7 cellular contexts compared by ENCODE assay signal in genomic region chr20:62861732-62862336, GRCh38. TPM values are rescaled to one million over a fixed set of nuclear protein-coding genes. Genes with fewer than 3 reads are reported as not detected.
DNase-seq lines count a peak whose midpoint lies in the region; ATAC-seq and TF ChIP-seq lines count a peak whose summit lies in the region.

Gene TCFL5 (minus strand): TSS chr20:62861822. CDS start chr20:62861670, 152 bp downstream.

- in situ Hi-C loops in GM13977 (cut with MboI; ENCODE audit: low pct_unique_long_range_greater_than_20kb, low sequenced_read_pairs, unreplicated experiment) (no loop called here), mammary epithelial cell (cut with MboI; ENCODE audit: low sequenced_read_pairs in 2 of 2) (no loop called here)

- CTCF ChIA-PET in mammary epithelial cell (lab: Charles Lee; ENCODE audit: low non-redundant PET), result interaction anchor here (0.5 kb wide), 1 partner anchor 193 kb away, joined by 8 read pairs; no protein-coding TSS in a partner anchor

- intact Hi-C loops in mammary epithelial cell (cut with micrococcal nuclease), result no loop called here

- TF ChIP-seq CTCF in GM13977 (IDR thresholded peaks at IDR 0.05; ENCODE audit: extremely low read depth, insufficient read depth, missing control alignments), result no peak
- no peak for TF ChIP-seq CTCF in WI38 (IDR thresholded peaks at IDR 0.05; ENCODE audit: low read depth, low read length)
- no peak for TF ChIP-seq CTCF in mammary epithelial cell (conservative IDR thresholded peaks at IDR 0.05 in 1 of 2, IDR thresholded peaks at IDR 0.05 in 1 of 2; ENCODE audit: extremely low read depth in 1 of 2, insufficient read depth in 1 of 2, low read depth in 1 of 2, low read length in 2 of 2)

- 60% methylated on average over 5 of the region's 69 CpGs for WGBS in mammary epithelial cell (ENCODE audit: low coverage, missing lambda C conversion rate)

- H3K36me3 ChIP-seq in mammary epithelial cell (ENCODE audit: insufficient read depth, low read length), result no peaks in the 10 kb centered on the region

- peak within 1 kb of the TSS; percentile 92 for H2AFZ ChIP-seq in mammary epithelial cell (ENCODE audit: low read depth, low read length)

- H4K20me1 ChIP-seq in mammary epithelial cell (ENCODE audit: insufficient read depth, low read length), result no peaks in the 10 kb centered on the region

- no peaks in the 10 kb centered on the region for H3K9me3 ChIP-seq in mammary epithelial cell (replicated peaks; ENCODE audit: insufficient read depth, low read length)

- H3K4me3 ChIP-seq in WI38 (ENCODE audit: low read depth, low read length) (peak within 1 kb of the TSS; percentile 60), mammary epithelial cell (replicated peaks in 1 of 3; ENCODE audit: insufficient read depth in 1 of 3, low read depth in 2 of 3, low read length in 3 of 3) (peak within 1 kb of the TSS; percentile 51 to 84 (median 69))

- H3K27me3 ChIP-seq in mammary epithelial cell (ENCODE audit: insufficient read depth, low read length), result no peaks in the 10 kb centered on the region

- DNase-seq in GM13977 (ENCODE audit: low spot score), result peak; percentile 98
- DNase-seq in NCI-H2171 (lab: John Stamatoyannopoulos, UW), result peak; percentile 98
- DNase-seq in mammary epithelial cell, result peak; percentile 76
- DNase-seq in inferior parietal cortex (ENCODE audit: extremely low spot score), result peak; percentile 60
- peak; percentile 84 to 91 for DNase-seq in stimulated activated CD4-positive, alpha-beta T cell treated with anti-CD3 and anti-CD28 coated beads, Interleukin-12 subunit alpha, Interleukin-12 subunit beta, amount 100 ng/mL, for 24 hours (ENCODE audit: low read depth in 2 of 2)

- ATAC-seq in HG02885 (IDR thresholded peaks at IDR 0.05; ENCODE audit: poor library complexity, unreplicated experiment), result peak; percentile 70

- peaks cover 22% of the 10 kb centered on the region for H3K4me1 ChIP-seq in mammary epithelial cell (ENCODE audit: insufficient read depth, low read length)

- BruUV-seq in mammary epithelial cell (replicated peaks; lab: Mats Ljungman, UMichigan), result no TSS peak

- dilution Hi-C loops in mammary epithelial cell (cut with HindIII; ENCODE audit: low sequenced_read_pairs), result no loop called here

- H3K9ac ChIP-seq in mammary epithelial cell (ENCODE audit: insufficient read depth, low read length), result peak within 1 kb of the TSS; percentile 43

- H3K4me2 ChIP-seq in mammary epithelial cell (ENCODE audit: insufficient read depth, low read depth, low read length), result peak within 1 kb of the TSS; percentile 94

- H3K27ac ChIP-seq in mammary epithelial cell (ENCODE audit: insufficient read depth, low read depth, low read length), result no peak within 1 kb of the TSS

- H3K79me2 ChIP-seq in mammary epithelial cell (ENCODE audit: insufficient read depth, low read length), result peaks cover 29% of the 10 kb centered on the region

RNA-seq across cellular contexts. Expression of gene TCFL5, which starts in this region (rescaled TPM):
- 10 to 100 TPM in 1 of 2 donors, 1 to 10 TPM in 1; 8.1 to 11.7 TPM for total RNA-seq in mammary epithelial cell
- 6.5 TPM for polyA plus RNA-seq in mammary epithelial cell
- polyA minus RNA-seq in mammary epithelial cell, result 1.9 TPM
